2 cellular contexts compared by ENCODE assay signal in genomic region chr5:61071565-61071964, GRCh38.
TF ChIP-seq lines count a peak whose summit lies in the region.

No MANE protein-coding gene starts in this region.

TF ChIP-seq in SK-N-SH treated with all-trans-retinoic acid at 6 μM for 48 hours, 23 proteins besides CTCF, POLR2A, EP300 and RAD21:
- no peak for TF ChIP-seq ZFP30 (CRISPR knock-in tag; IDR thresholded peaks at IDR 0.05)
- TF ChIP-seq ZNF8 (CRISPR knock-in tag; IDR thresholded peaks at IDR 0.05), result no peak
- no peak for TF ChIP-seq BACH2 (CRISPR knock-in tag; IDR thresholded peaks at IDR 0.05; ENCODE audit: borderline replicate concordance)
- no peak for TF ChIP-seq TOX (CRISPR knock-in tag; IDR thresholded peaks at IDR 0.05; ENCODE audit: borderline replicate concordance)
- no peak for TF ChIP-seq ZFP3 (CRISPR knock-in tag; IDR thresholded peaks at IDR 0.05)
- no peak for TF ChIP-seq ZNF70 (CRISPR knock-in tag; IDR thresholded peaks at IDR 0.05)
- no peak for TF ChIP-seq ZNF565 (CRISPR knock-in tag; conservative IDR thresholded peaks at IDR 0.05; ENCODE audit: low read depth)
- TF ChIP-seq ZC3H10 (CRISPR knock-in tag; IDR thresholded peaks at IDR 0.05), result no peak
- TF ChIP-seq CSRNP3 (CRISPR knock-in tag; IDR thresholded peaks at IDR 0.05), result no peak
- no peak for TF ChIP-seq ARNTL (CRISPR knock-in tag; IDR thresholded peaks at IDR 0.05; ENCODE audit: borderline replicate concordance, low read depth)
- no peak for TF ChIP-seq TSHZ2 (CRISPR knock-in tag; IDR thresholded peaks at IDR 0.05)
- no peak for TF ChIP-seq ISL1 (CRISPR knock-in tag; IDR thresholded peaks at IDR 0.05)
- TF ChIP-seq POU6F1 (CRISPR knock-in tag; IDR thresholded peaks at IDR 0.05; ENCODE audit: borderline replicate concordance, low read depth), result no peak
- no peak for TF ChIP-seq TCF4 (CRISPR knock-in tag; IDR thresholded peaks at IDR 0.05; ENCODE audit: borderline replicate concordance)
- no peak for TF ChIP-seq OSR1 (CRISPR knock-in tag; IDR thresholded peaks at IDR 0.05)
- TF ChIP-seq PPARA (CRISPR knock-in tag; IDR thresholded peaks at IDR 0.05; ENCODE audit: borderline replicate concordance), result no peak
- TF ChIP-seq CREB5 (CRISPR knock-in tag; IDR thresholded peaks at IDR 0.05; ENCODE audit: low read depth), result no peak
- TF ChIP-seq CSDC2 (CRISPR knock-in tag; IDR thresholded peaks at IDR 0.05), result no peak
- no peak for TF ChIP-seq ESRRG (CRISPR knock-in tag; IDR thresholded peaks at IDR 0.05)

TF ChIP-seq in SK-N-SH, 30 proteins besides CTCF, POLR2A, EP300 and RAD21:
- no peak for TF ChIP-seq EZH2phosphoT487 (IDR thresholded peaks at IDR 0.05; ENCODE audit: borderline replicate concordance, low read depth)
- TF ChIP-seq NFIC (IDR thresholded peaks at IDR 0.05; ENCODE audit: borderline replicate concordance), result no peak
- TF ChIP-seq GATA2 (CRISPR knock-in tag; IDR thresholded peaks at IDR 0.05), result no peak
- no peak for TF ChIP-seq SMC3 (IDR thresholded peaks at IDR 0.05; ENCODE audit: low read depth, low read length)
- no peak for TF ChIP-seq TAF1 (IDR thresholded peaks at IDR 0.05; ENCODE audit: borderline replicate concordance, low read depth, low read length)
- TF ChIP-seq TEAD4 (IDR thresholded peaks at IDR 0.05; ENCODE audit: borderline replicate concordance, insufficient read depth), result no peak
- no peak for TF ChIP-seq YY1 (IDR thresholded peaks at IDR 0.05; ENCODE audit: low read depth)
- no peak for TF ChIP-seq SIN3A (IDR thresholded peaks at IDR 0.05; ENCODE audit: borderline replicate concordance, low read depth, low read length)
- TF ChIP-seq FOXJ3 (CRISPR knock-in tag; IDR thresholded peaks at IDR 0.05), result no peak
- no peak for TF ChIP-seq CHD2 (IDR thresholded peaks at IDR 0.05; ENCODE audit: low read length, partially characterized antibody)
- no peak for TF ChIP-seq MAX (IDR thresholded peaks at IDR 0.05; ENCODE audit: low read depth)
- no peak for TF ChIP-seq JUND (IDR thresholded peaks at IDR 0.05)
- no peak for TF ChIP-seq MXI1 (IDR thresholded peaks at IDR 0.05; ENCODE audit: low read depth, low read length)
- TF ChIP-seq PBX3 (IDR thresholded peaks at IDR 0.05), result no peak
TF ChIP-seq in SK-N-SH: peak in this region for 0.
